7 cellular contexts compared by ENCODE assay signal in the genomic region with DNA sequence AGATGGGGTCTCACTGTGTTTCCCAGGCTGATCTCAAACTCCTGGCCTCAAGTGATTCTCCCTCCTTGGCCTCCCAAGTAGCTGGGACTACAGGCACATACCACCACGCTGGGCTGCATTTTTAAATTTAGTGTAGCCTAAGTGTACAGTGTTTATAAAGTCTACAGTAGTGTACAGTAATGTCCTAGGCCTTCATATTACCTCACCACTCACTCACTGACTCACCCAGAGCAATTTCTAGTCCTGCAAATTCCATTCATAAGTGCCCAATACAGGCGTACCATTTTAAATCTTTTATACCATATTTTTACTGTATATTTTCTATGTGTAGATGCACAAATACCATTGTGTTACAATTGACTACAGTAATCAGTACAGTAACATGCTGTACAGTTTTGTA. TPM values are rescaled to one million over a fixed set of nuclear protein-coding genes. Genes with fewer than 3 reads are reported as not detected.
DNase-seq lines count a peak whose midpoint lies in the region; ATAC-seq and TF ChIP-seq lines count a peak whose summit lies in the region.
"Not testable (repeated sequence)": the region's sequence is repeated elsewhere in the genome, so short reads cannot be mapped to it uniquely, and the experiment has no call there.

No MANE protein-coding gene starts in this region.

- peak overlapping the region; percentile 39; the same call in 1 of the 2 replicates for H3K27ac ChIP-seq in GM23248
- not testable (repeated sequence) for H3K27ac ChIP-seq in brain microvascular endothelial cell, epithelial cell of prostate
- H3K27ac ChIP-seq in mesendoderm (ENCODE audit: low read depth, low read length), result peak overlapping the region; percentile 25

- not testable (repeated sequence) for H4K5ac ChIP-seq in mesendoderm (ENCODE audit: low read length)

- H3K4me1 ChIP-seq in GM23248 (ENCODE audit: insufficient read depth) (peaks cover 12% of the 10 kb centered on the region), mesendoderm (ENCODE audit: control insufficient read depth, low read depth, low read length) (peaks cover 15% of the 10 kb centered on the region)

- H2AFZ ChIP-seq in GM23248, result not testable (repeated sequence)

- not testable (repeated sequence) for H3K56ac ChIP-seq in mesendoderm (ENCODE audit: low read length)

- H2BK5ac ChIP-seq in mesendoderm (ENCODE audit: low read length), result peak overlapping the region; percentile 78

- not testable (repeated sequence) for H3F3A ChIP-seq in GM23248 (ENCODE audit: insufficient read depth)

- not testable (repeated sequence) for TF ChIP-seq CTCF in brain microvascular endothelial cell (IDR thresholded peaks at IDR 0.05; ENCODE audit: low read depth, low read length, missing control alignments); fibroblast of the aortic adventitia (IDR thresholded peaks at IDR 0.05; ENCODE audit: insufficient read depth, low read length)

- in situ Hi-C loops in GM23248 (cut with MboI); brain microvascular endothelial cell (cut with HindIII; ENCODE audit: low pct_ligation_motif_present, low sequenced_read_pairs): not testable (repeated sequence)

- H3K9ac ChIP-seq in GM23248; mesendoderm (ENCODE audit: low read length): not testable (repeated sequence)

- H2BK15ac ChIP-seq in mesendoderm (replicated peaks; ENCODE audit: low read depth), result not testable (repeated sequence)

- not testable (repeated sequence) for H3K36me3 ChIP-seq in GM23248 (ENCODE audit: low read depth); brain microvascular endothelial cell (replicated peaks); mesendoderm (ENCODE audit: control insufficient read depth, insufficient read depth, low read length)

- not testable (repeated sequence) for H4K8ac ChIP-seq in mesendoderm (ENCODE audit: low read depth, low read length)

- not testable (repeated sequence) for H4K20me1 ChIP-seq in GM23248 (ENCODE audit: insufficient read depth)

- H2BK120ac ChIP-seq in mesendoderm (ENCODE audit: low read depth, low read length), result peak overlapping the region; percentile 79

- DNase-seq in GM23248, result peak; percentile 72
- DNase-seq in NCI-H226, result peak; percentile 60
- DNase-seq in brain microvascular endothelial cell, result peak; percentile 73
- peak; percentile 24 for DNase-seq in epithelial cell of prostate (ENCODE audit: low read depth, low spot score)
- peak; percentile 41 for DNase-seq in fibroblast of the aortic adventitia (ENCODE audit: low read depth)
- DNase-seq in mesendoderm, result not testable (repeated sequence)

- H3K4me3 ChIP-seq in GM23248; brain microvascular endothelial cell (ENCODE audit: low read depth, low read length); fibroblast of the aortic adventitia (ENCODE audit: low read depth, low read length); mesendoderm (ENCODE audit: low read length): not testable (repeated sequence)

- H2AK5ac ChIP-seq in mesendoderm (ENCODE audit: low read length), result not testable (repeated sequence)

- H3K79me1 ChIP-seq in mesendoderm (ENCODE audit: low read length), result not testable (repeated sequence)

- not testable (repeated sequence) for H3K27me3 ChIP-seq in GM23248 (replicated peaks; ENCODE audit: insufficient read depth); brain microvascular endothelial cell (replicated peaks); mesendoderm (ENCODE audit: insufficient read depth, low read length, poor library complexity)

- peak; percentile 30; the same call in 2 of the 3 replicates for ATAC-seq in SK-N-SH treated with all-trans-retinoic acid at 6 μM for 48 hours

- H3K23ac ChIP-seq in mesendoderm (ENCODE audit: low read length), result not testable (repeated sequence)

- not testable (repeated sequence) for H3K4ac ChIP-seq in mesendoderm (ENCODE audit: low read depth, low read length)

- not testable (repeated sequence) for H3K9me2 ChIP-seq in GM23248 (ENCODE audit: insufficient read depth)

- H3K79me2 ChIP-seq in GM23248 (ENCODE audit: insufficient read depth); mesendoderm (ENCODE audit: control insufficient read depth, insufficient read depth, low read length): not testable (repeated sequence)

- H3K4me2 ChIP-seq in GM23248 (ENCODE audit: unreplicated experiment); mesendoderm (ENCODE audit: low read length): not testable (repeated sequence)

- H3K18ac ChIP-seq in mesendoderm (ENCODE audit: low read length), result peak overlapping the region; percentile 61

- H3K9me3 ChIP-seq in GM23248 (ENCODE audit: low read depth), result not testable (repeated sequence)

- WGBS in GM23248 (ENCODE audit: low coverage in 1 of 2, low lambda C conversion rate in 2 of 2, missing lambda C conversion rate in 2 of 2), 2 experiments, result 43% methylated on average over 2 of the region's 2 CpGs
- WGBS in mesendoderm (ENCODE audit: extremely low coverage, insufficient coverage, low lambda C conversion rate), result no CpG with 5 or more reads among the region's 2 CpGs

RNA-seq across cellular contexts. Expression of a gene that starts 47.1 kb away (rescaled TPM):
- 328 and 382 TPM in 2 replicates for total RNA-seq in GM23248 (2014; rRNA removed; shearing (Covaris generic))
- 260 and 268 TPM in 2 replicates for polyA plus RNA-seq in GM23248 (2016; fragmentation: Nextera tagmentation; extraction: Ambion mirVana)
- total RNA-seq in fibroblast of the aortic adventitia (ENCODE audit: low replicate concordance), result 83.0 and 95.6 TPM in 2 replicates
- polyA plus RNA-seq in mesendoderm (2013, experiment 1 of 2), result 180 TPM
- polyA plus RNA-seq in mesendoderm (2013, experiment 2 of 2), result 184 TPM
